In genomic region chr9:117091529-117091928, GRCh38 we compare ENCODE assay signal across 23 cellular contexts.
"Had no signal": no experiment of that assay in that cellular context is flagged by ENCODE, and none has a peak within 500 bp of the region (broad histone marks: within the 10 kb centered on the region; RNA-seq: fewer than 3 reads in every experiment).

No MANE protein-coding gene starts in this region.

- H3K4me3 ChIP-seq: coronary artery, esophagus squamous epithelium, heart right ventricle, ovary, prostate gland, testis, uterus had no signal

- H3K36me3 ChIP-seq: esophagus squamous epithelium, heart right ventricle, neutrophil, ovary, prostate gland, uterus had no signal

- H3K4me1 Mint-ChIP-seq: activated B cell treated with CpG ODN at 0.5 μM for 24 hours; activated CD4-positive, alpha-beta T cell treated with anti-CD3 and anti-CD28 coated beads for 36 hours; activated naive CD8-positive, alpha-beta T cell treated with anti-CD3 and anti-CD28 coated beads, Interleukin-2, amount 50 U/mL, for 24 hours; stimulated activated naive B cell treated with anti-CD40 and anti-IgM and Interleukin-4, amounts not matched to agents 10 μg/mL and 1 μg/mL and 100 μg/mL, for 72 hours had no signal

- ATAC-seq: activated CD4-positive, alpha-beta T cell treated with anti-CD3 and anti-CD28 coated beads for 36 hours; activated naive CD8-positive, alpha-beta T cell treated with anti-CD3 and anti-CD28 coated beads, Interleukin-2, amount 50 U/mL, for 24 hours; activated T-cell treated with anti-CD3 and anti-CD28 coated beads, Interleukin-2, amount 50 U/mL, for 72 hours; heart right ventricle; left ventricle myocardium superior; stimulated activated naive B cell treated with anti-CD40 and anti-IgM and Interleukin-4, amounts not matched to agents 10 μg/mL and 1 μg/mL and 100 μg/mL, for 72 hours had no signal

- H3K27ac ChIP-seq: coronary artery, esophagus squamous epithelium, heart right ventricle, neutrophil, ovary, prostate gland, testis, uterus had no signal

- H3K27me3 ChIP-seq: esophagus squamous epithelium, neutrophil, ovary, testis, uterus had no signal

- H3K36me3 Mint-ChIP-seq: activated CD4-positive, alpha-beta memory T cell treated with anti-CD3 and anti-CD28 coated beads for 36 hours; stimulated activated naive B cell treated with anti-CD40 and anti-IgM and Interleukin-4, amounts not matched to agents 10 μg/mL and 1 μg/mL and 100 μg/mL, for 72 hours had no signal

- DNase-seq: activated B cell treated with CpG ODN at 0.5 μM for 24 hours; activated CD4-positive, alpha-beta memory T cell treated with anti-CD3 and anti-CD28 coated beads for 36 hours; activated CD4-positive, alpha-beta T cell treated with anti-CD3 and anti-CD28 coated beads for 36 hours; activated effector memory CD4-positive, alpha-beta T cell treated with Interleukin-2 at 50 U/mL for 16 hours; activated naive CD4-positive, alpha-beta T cell treated with anti-CD3 and anti-CD28 coated beads, Interleukin-2, amount 50 U/mL, for 16 hours; activated naive CD8-positive, alpha-beta T cell treated with anti-CD3 and anti-CD28 coated beads, Interleukin-2, amount 50 U/mL, for 24 hours; activated T-cell treated with anti-CD3 and anti-CD28 coated beads, Interleukin-2, amount 50 U/mL, for 72 hours; cerebellar nuclear complex; esophagus squamous epithelium; heart right ventricle; left ventricle myocardium superior; ovary; stimulated activated CD4-positive, alpha-beta T cell treated with anti-CD3 and anti-CD28 coated beads, Interleukin-2, amount 100 ng/mL, for 48 hours; stimulated activated CD8-positive, alpha-beta memory T cell treated with anti-CD3 and anti-CD28 coated beads, Interleukin-4, amount 100 ng/mL, for 48 hours; stimulated activated naive B cell treated with anti-CD40 and anti-IgM and Interleukin-4, amounts not matched to agents 10 μg/mL and 1 μg/mL and 100 μg/mL, for 72 hours; T1000; testis; trophoblast cell; uterus had no signal

- H3K4me3 Mint-ChIP-seq: activated B cell treated with CpG ODN at 0.5 μM for 24 hours; activated CD4-positive, alpha-beta memory T cell treated with anti-CD3 and anti-CD28 coated beads for 36 hours; activated CD4-positive, alpha-beta T cell treated with anti-CD3 and anti-CD28 coated beads for 36 hours; activated naive CD8-positive, alpha-beta T cell treated with anti-CD3 and anti-CD28 coated beads, Interleukin-2, amount 50 U/mL, for 24 hours; activated T-cell treated with anti-CD3 and anti-CD28 coated beads, Interleukin-2, amount 50 U/mL, for 72 hours; nephron; stimulated activated naive B cell treated with anti-CD40 and anti-IgM and Interleukin-4, amounts not matched to agents 10 μg/mL and 1 μg/mL and 100 μg/mL, for 72 hours had no signal

- H3K4me1 ChIP-seq: esophagus squamous epithelium, prostate gland, testis had no signal

- H3K9me3 Mint-ChIP-seq: activated B cell treated with CpG ODN at 0.5 μM for 24 hours; activated CD4-positive, alpha-beta memory T cell treated with anti-CD3 and anti-CD28 coated beads for 36 hours; nephron; stimulated activated naive B cell treated with anti-CD40 and anti-IgM and Interleukin-4, amounts not matched to agents 10 μg/mL and 1 μg/mL and 100 μg/mL, for 72 hours had no signal

- H3K27me3 Mint-ChIP-seq: activated B cell treated with CpG ODN at 0.5 μM for 24 hours; activated CD4-positive, alpha-beta memory T cell treated with anti-CD3 and anti-CD28 coated beads for 36 hours; activated naive CD8-positive, alpha-beta T cell treated with anti-CD3 and anti-CD28 coated beads, Interleukin-2, amount 50 U/mL, for 24 hours; stimulated activated naive B cell treated with anti-CD40 and anti-IgM and Interleukin-4, amounts not matched to agents 10 μg/mL and 1 μg/mL and 100 μg/mL, for 72 hours had no signal

- H3K27ac Mint-ChIP-seq: activated B cell treated with CpG ODN at 0.5 μM for 24 hours; activated CD4-positive, alpha-beta memory T cell treated with anti-CD3 and anti-CD28 coated beads for 36 hours; activated CD4-positive, alpha-beta T cell treated with anti-CD3 and anti-CD28 coated beads for 36 hours; activated naive CD8-positive, alpha-beta T cell treated with anti-CD3 and anti-CD28 coated beads, Interleukin-2, amount 50 U/mL, for 24 hours; activated T-cell treated with anti-CD3 and anti-CD28 coated beads, Interleukin-2, amount 50 U/mL, for 72 hours; stimulated activated naive B cell treated with anti-CD40 and anti-IgM and Interleukin-4, amounts not matched to agents 10 μg/mL and 1 μg/mL and 100 μg/mL, for 72 hours had no signal
